11 cellular contexts compared by ENCODE assay signal in the genomic region with DNA sequence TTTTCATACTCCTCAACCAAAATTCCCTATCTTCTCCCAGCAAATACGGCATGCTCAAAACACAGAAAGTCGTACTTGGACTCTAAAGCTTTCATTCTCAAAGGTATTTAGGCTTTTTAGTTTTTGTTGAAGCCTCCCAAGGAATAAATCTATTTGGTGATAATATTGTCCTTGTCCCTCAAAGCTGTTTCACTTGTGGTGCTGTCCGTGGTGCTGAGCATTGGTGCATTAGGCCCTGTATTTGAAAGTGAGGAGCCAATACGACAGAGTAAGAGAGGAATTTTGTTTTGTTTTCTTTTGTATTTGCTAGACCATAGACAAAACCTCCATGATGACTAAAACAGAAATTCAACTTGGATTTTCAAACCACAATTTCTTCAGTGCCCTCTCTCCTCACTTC. TPM values are rescaled to one million over a fixed set of nuclear protein-coding genes. Genes with fewer than 3 reads are reported as not detected.
DNase-seq lines count a peak whose midpoint lies in the region; TF ChIP-seq lines count a peak whose summit lies in the region.
"Had no signal": no experiment of that assay in that cellular context is flagged by ENCODE, and none has a peak within 500 bp of the region (broad histone marks: within the 10 kb centered on the region; RNA-seq: fewer than 3 reads in every experiment).

No MANE protein-coding gene starts in this region.

- H3K27me3 ChIP-seq in MM.1S (replicated peaks; ENCODE audit: insufficient read depth, low read length) (peaks cover 60% of the 10 kb centered on the region), esophagus squamous epithelium (peaks cover 0 to 32% (median 0%) of the 10 kb centered on the region in 4 donors), colonic mucosa (no peaks in the 10 kb centered on the region)

- no peak overlapping the region for H3K4me3 Mint-ChIP-seq in neural crest cell

- H3K27me3 Mint-ChIP-seq in neural crest cell (ENCODE audit: low read depth): peaks cover 76% of the 10 kb centered on the region

- no peak for TF ChIP-seq CTCF in GM13977 (IDR thresholded peaks at IDR 0.05; ENCODE audit: extremely low read depth, insufficient read depth, missing control alignments)
- no peak for TF ChIP-seq CTCF in MM.1S (IDR thresholded peaks at IDR 0.05; ENCODE audit: low read length)
- no peak for TF ChIP-seq CTCF in astrocyte of the spinal cord (IDR thresholded peaks at IDR 0.05; ENCODE audit: low read depth, low read length)
- no peak for TF ChIP-seq CTCF in neural crest cell (conservative IDR thresholded peaks at IDR 0.05)
- no peak for TF ChIP-seq CTCF in esophagus squamous epithelium (IDR thresholded peaks at IDR 0.05)
- no peak for TF ChIP-seq CTCF in colonic mucosa (IDR thresholded peaks at IDR 0.05)

- DNase-seq in GM13977 (ENCODE audit: low spot score) (peak; percentile 24), MM.1S (peak; percentile 45), astrocyte of the spinal cord (ENCODE audit: low read depth, low spot score) (peak; percentile 15), neural crest cell (ENCODE audit: low read depth, low spot score) (peak; percentile 35), esophagus squamous epithelium (lab: John Stamatoyannopoulos, UW) (no peak), NCI-H69 (lab: John Stamatoyannopoulos, UW) (no peak), DMS79 treated with DMSO at 0.1 percent for 48 hours (lab: John Stamatoyannopoulos, UW) (no peak), colonic mucosa (no peak)
- DNase-seq: NCI-H446 treated with DMSO at 0.1 percent for 48 hours, posterior cingulate gyrus had no signal

- H3K36me3 ChIP-seq in MM.1S (replicated peaks; ENCODE audit: insufficient read depth, low read length): no peaks in the 10 kb centered on the region
- no peaks in the 10 kb centered on the region for H3K36me3 ChIP-seq in esophagus squamous epithelium
- H3K36me3 ChIP-seq in colonic mucosa: no peaks in the 10 kb centered on the region

- no peak overlapping the region for H2AFZ ChIP-seq in MM.1S (ENCODE audit: low read length)

- H3K9me2 ChIP-seq in MM.1S (replicated peaks; ENCODE audit: insufficient read depth, low read length): no peaks in the 10 kb centered on the region

- no peaks in the 10 kb centered on the region for H3K4me1 ChIP-seq in MM.1S (ENCODE audit: low read length)
- no peaks in the 10 kb centered on the region for H3K4me1 ChIP-seq in esophagus squamous epithelium
- no peaks in the 10 kb centered on the region for H3K4me1 ChIP-seq in colonic mucosa

- in situ Hi-C loops in GM13977 (cut with MboI; ENCODE audit: low pct_unique_long_range_greater_than_20kb, low sequenced_read_pairs, unreplicated experiment) (no loop called here), astrocyte of the spinal cord (cut with HindIII; ENCODE audit: low sequenced_read_pairs) (no loop called here)

- H3K4me1 Mint-ChIP-seq in neural crest cell: no peaks in the 10 kb centered on the region

- no peak for TF ChIP-seq POLR2A in esophagus squamous epithelium (IDR thresholded peaks at IDR 0.05)

- no peaks in the 10 kb centered on the region for H4K20me1 ChIP-seq in MM.1S (ENCODE audit: insufficient read depth, low read length)

- H3K4me3 ChIP-seq in MM.1S (ENCODE audit: low read length) (no peak overlapping the region), astrocyte of the spinal cord (ENCODE audit: low read depth, low read length) (no peak overlapping the region), esophagus squamous epithelium (no peak overlapping the region), colonic mucosa (no peak overlapping the region)

- no peaks in the 10 kb centered on the region for H3K36me3 Mint-ChIP-seq in neural crest cell (ENCODE audit: low read depth)

- no peaks in the 10 kb centered on the region for H3F3A ChIP-seq in MM.1S (ENCODE audit: insufficient read depth, low read length)

- no peak overlapping the region for H3K27ac ChIP-seq in MM.1S (ENCODE audit: low read length)
- no peak overlapping the region for H3K27ac ChIP-seq in esophagus squamous epithelium
- H3K27ac ChIP-seq in colonic mucosa: no peak overlapping the region

- H3K4me2 ChIP-seq in MM.1S (ENCODE audit: low read depth, low read length): no peak overlapping the region

- no peak overlapping the region for H3K27ac Mint-ChIP-seq in neural crest cell (ENCODE audit: unreplicated experiment)

- H3K9ac ChIP-seq in MM.1S (ENCODE audit: low read length): no peak overlapping the region
- no peak overlapping the region for H3K9ac ChIP-seq in colonic mucosa (ENCODE audit: low read depth in 2 of 2, low read length in 2 of 2)

- no peaks in the 10 kb centered on the region for H3K79me2 ChIP-seq in MM.1S (ENCODE audit: low read length)

- H3K9me3 Mint-ChIP-seq in neural crest cell: peaks cover 4% of the 10 kb centered on the region

- H3K9me3 ChIP-seq in MM.1S (replicated peaks; ENCODE audit: insufficient read depth, low read length) (no peaks in the 10 kb centered on the region), esophagus squamous epithelium (no peaks in the 10 kb centered on the region), colonic mucosa (no peaks in the 10 kb centered on the region)

- WGBS in esophagus squamous epithelium, 2 donors: 15 to 30% methylated on average over 4 of the region's 4 CpGs

- intact Hi-C loops in esophagus squamous epithelium (cut with DNase I): no loop called here
- intact Hi-C loops in colonic mucosa (cut with DNase I): no loop called here

RNA-seq across cellular contexts. Expression of a gene that starts 3.2 kb away (rescaled TPM):
- not detected in 2 replicates for total RNA-seq in neural crest cell
- not detected for total RNA-seq in esophagus squamous epithelium
- total RNA-seq in colonic mucosa: not detected

RNA-seq across cellular contexts. Expression of a gene that starts 56.6 kb away (rescaled TPM):
- total RNA-seq in neural crest cell (not detected in 2 replicates), esophagus squamous epithelium (not detected), colonic mucosa (not detected)
- total RNA-seq: frontal cortex had no signal

RNA-seq across cellular contexts. Expression of a gene that starts 59.2 kb away (rescaled TPM):
- 28.0 and 30.8 TPM in 2 replicates for total RNA-seq in neural crest cell
- total RNA-seq in esophagus squamous epithelium: 10 to 100 TPM in 1 of 4 donors, 1 to 10 TPM in 3; 6.0 to 10.5 (median 9.5) TPM
- 10 to 100 TPM; 11.4 to 11.9 TPM for total RNA-seq in colonic mucosa

Comparison
In these comparisons a context has a peak if more than half of its experiments do, and no peak if none do; other contexts are left out.
1. DNase-seq: peak in GM13977 (single experiment), MM.1S (single experiment), astrocyte of the spinal cord (single experiment) and neural crest cell (single experiment); none in esophagus squamous epithelium (single experiment), NCI-H69 (single experiment), DMS79 treated with DMSO at 0.1 percent for 48 hours (single experiment) and colonic mucosa (single experiment).